In the genomic region with DNA sequence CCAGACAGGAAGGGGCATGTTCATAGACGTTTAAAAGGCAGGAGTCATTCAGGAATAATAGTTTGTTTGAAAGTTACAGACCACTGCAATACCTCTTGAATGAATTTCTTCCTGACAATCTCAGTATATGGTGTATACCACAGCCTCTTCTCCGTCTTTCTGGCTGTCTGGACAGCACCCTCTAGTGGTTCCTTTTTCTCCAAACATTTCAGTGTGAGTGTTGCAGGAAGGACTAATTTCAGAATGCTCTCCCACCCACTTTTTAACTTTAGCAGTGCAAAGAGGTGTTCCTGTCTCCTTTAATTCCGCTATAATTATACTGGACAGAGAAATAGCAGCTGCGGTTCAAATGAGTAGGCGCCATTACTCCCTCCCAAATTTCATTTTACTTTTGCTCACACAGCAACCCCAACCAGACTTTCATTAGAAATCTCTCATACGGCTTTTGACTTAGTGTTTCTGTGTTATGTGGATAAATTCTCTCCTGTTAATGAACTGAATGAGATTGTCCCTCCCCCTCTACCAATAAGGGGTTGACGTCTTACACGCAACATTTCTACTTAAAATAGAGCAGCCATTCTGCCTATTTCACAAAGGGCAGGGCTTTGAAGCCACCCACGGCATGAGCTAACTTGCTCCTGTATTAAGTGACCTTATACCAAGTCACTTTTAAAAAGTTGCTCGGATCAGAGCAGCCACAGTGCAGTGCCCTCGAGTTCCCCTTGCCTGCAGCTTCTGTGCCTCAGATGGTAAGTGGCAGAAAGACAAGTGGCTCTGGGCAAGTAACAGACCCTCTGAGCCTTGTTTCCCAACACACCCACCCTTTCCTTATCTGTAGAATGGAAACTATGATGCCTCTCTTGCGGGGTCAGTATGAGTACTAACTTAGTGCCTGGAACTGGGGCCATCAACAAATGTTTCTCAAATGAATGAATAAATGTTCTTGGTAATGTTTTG, we compare ENCODE assay signal across 9 cellular contexts.
DNase-seq lines count a peak whose midpoint lies in the region; ATAC-seq, FAIRE-seq and TF ChIP-seq lines count a peak whose summit lies in the region.
"Had no signal": no experiment of that assay in that cellular context is flagged by ENCODE, and none has a peak within 500 bp of the region (broad histone marks: within the 10 kb centered on the region; RNA-seq: fewer than 3 reads in every experiment).

No MANE protein-coding gene starts in this region.

- H3K4me3 ChIP-seq in pancreas: no peak overlapping the region

- FAIRE-seq in RCC 7860 (lab: Jason Lieb, UNC): no peak
- FAIRE-seq in pancreas (lab: Jason Lieb, UNC): peak; percentile 37

- 24 to 33% methylated on average over 12 of the region's 12 CpGs for WGBS in pancreas, 2 donors

- H3K9me3 ChIP-seq in pancreas: no peaks in the 10 kb centered on the region

- no peaks in the 10 kb centered on the region for H3K27me3 ChIP-seq in pancreas

- H3K4me1 ChIP-seq in pancreas: peaks cover 4 to 7% (median 5%) of the 10 kb centered on the region in 3 donors

- TF ChIP-seq CTCF in pancreas (IDR thresholded peaks at IDR 0.05): peak; percentile 65 to 83 (median 67)

- intact Hi-C loops in pancreas (cut with DNase I): no loop called here

- DNase-seq in COLO829 (ENCODE audit: low spot score): peak; percentile 48
- peak; percentile 1 for DNase-seq in HS-27A (ENCODE audit: low read depth)
- DNase-seq in RCC 7860 (ENCODE audit: low spot score): peak; percentile 7
- DNase-seq in fibroblast of peridontal ligament (ENCODE audit: extremely low read depth): peak; percentile 1
- DNase-seq in pancreas: peak in 1 of 6 donors; percentile 33
- DNase-seq in activated CD4-positive, CD25-positive, alpha-beta regulatory T cell treated with anti-CD3 and anti-CD28 coated beads, Interleukin-2, amount 50 U/mL, for 72 hours: no peak
- DNase-seq: natural killer cell had no signal

- no peak overlapping the region for H3K27ac ChIP-seq in pancreas

- H3K36me3 ChIP-seq in pancreas: no peaks in the 10 kb centered on the region

- ATAC-seq in GM19023 (IDR thresholded peaks at IDR 0.05; ENCODE audit: unreplicated experiment) (peak; percentile 57), pancreas (peak; percentile 79 to 93 (median 90)), GM19328 (IDR thresholded peaks at IDR 0.05; ENCODE audit: unreplicated experiment) (no peak)
